2 cellular contexts compared by ENCODE assay signal in the genomic region with DNA sequence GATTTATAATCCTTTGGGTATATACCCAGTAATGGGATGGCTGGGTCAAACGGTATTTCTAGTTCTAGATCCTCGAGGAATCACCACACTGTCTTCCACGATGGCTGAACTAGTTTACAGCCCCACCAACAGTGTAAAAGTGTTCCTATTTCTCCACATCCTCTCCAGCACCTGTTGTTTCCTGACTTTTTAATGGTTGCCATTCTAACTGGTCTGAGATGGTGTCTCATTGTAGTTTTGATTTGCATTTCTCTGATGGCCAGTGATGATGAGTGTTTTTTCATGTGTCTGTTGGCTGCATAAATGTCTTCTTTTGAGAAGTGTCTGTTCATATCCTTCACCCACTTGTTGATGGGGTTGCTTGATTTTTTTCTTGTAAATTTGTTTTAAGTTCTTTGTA.
TF ChIP-seq lines count a peak whose summit lies in the region.

No MANE protein-coding gene starts in this region.

TF ChIP-seq in HEK293, 187 proteins besides CTCF, POLR2A, EP300 and RAD21:
- TF ChIP-seq SCRT1 (tag by site-specific recombination; IDR thresholded peaks at IDR 0.05; ENCODE audit: borderline replicate concordance) (peak; percentile 93), SCRT2 (tag by site-specific recombination; IDR thresholded peaks at IDR 0.05) (peak; percentile 94), ZNF184 (tag by site-specific recombination; IDR thresholded peaks at IDR 0.05) (peak; percentile 97)
TF ChIP-seq in HEK293: peak in this region for 3; not testable (repeated sequence) for 184.

TF ChIP-seq in K562, 482 proteins besides CTCF, POLR2A, EP300 and RAD21:
- TF ChIP-seq, protein P1, sequence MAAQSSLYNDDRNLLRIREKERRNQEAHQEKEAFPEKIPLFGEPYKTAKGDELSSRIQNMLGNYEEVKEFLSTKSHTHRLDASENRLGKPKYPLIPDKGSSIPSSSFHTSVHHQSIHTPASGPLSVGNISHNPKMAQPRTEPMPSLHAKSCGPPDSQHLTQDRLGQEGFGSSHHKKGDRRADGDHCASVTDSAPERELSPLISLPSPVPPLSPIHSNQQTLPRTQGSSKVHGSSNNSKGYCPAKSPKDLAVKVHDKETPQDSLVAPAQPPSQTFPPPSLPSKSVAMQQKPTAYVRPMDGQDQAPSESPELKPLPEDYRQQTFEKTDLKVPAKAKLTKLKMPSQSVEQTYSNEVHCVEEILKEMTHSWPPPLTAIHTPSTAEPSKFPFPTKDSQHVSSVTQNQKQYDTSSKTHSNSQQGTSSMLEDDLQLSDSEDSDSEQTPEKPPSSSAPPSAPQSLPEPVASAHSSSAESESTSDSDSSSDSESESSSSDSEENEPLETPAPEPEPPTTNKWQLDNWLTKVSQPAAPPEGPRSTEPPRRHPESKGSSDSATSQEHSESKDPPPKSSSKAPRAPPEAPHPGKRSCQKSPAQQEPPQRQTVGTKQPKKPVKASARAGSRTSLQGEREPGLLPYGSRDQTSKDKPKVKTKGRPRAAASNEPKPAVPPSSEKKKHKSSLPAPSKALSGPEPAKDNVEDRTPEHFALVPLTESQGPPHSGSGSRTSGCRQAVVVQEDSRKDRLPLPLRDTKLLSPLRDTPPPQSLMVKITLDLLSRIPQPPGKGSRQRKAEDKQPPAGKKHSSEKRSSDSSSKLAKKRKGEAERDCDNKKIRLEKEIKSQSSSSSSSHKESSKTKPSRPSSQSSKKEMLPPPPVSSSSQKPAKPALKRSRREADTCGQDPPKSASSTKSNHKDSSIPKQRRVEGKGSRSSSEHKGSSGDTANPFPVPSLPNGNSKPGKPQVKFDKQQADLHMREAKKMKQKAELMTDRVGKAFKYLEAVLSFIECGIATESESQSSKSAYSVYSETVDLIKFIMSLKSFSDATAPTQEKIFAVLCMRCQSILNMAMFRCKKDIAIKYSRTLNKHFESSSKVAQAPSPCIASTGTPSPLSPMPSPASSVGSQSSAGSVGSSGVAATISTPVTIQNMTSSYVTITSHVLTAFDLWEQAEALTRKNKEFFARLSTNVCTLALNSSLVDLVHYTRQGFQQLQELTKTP (IDR thresholded peaks at IDR 0.05; ENCODE audit: low read depth in 1 of 2, partially characterized antibody in 2 of 2): peak in 1 of 2 experiments; percentile 53
- TF ChIP-seq KDM1A (IDR thresholded peaks at IDR 0.05) (peak; percentile 21 to 47; a peak in 1 of 4 replicates), ZNF184 (CRISPR knock-in tag; IDR thresholded peaks at IDR 0.05) (peak; percentile 71), HLTF (IDR thresholded peaks at IDR 0.05) (0 out of 2 replicates have a peak, but pooled peaks have one; percentile 15), SMARCA5 (IDR thresholded peaks at IDR 0.05) (peak; percentile 33; the same call in 1 of the 2 replicates)
TF ChIP-seq in K562: peak in this region for 5; not testable (repeated sequence) for 477.
